Comparison of ENCODE assay signal across 8 cellular contexts in genomic region chr1:43454270-43455011, GRCh38. TPM values are rescaled to one million over a fixed set of nuclear protein-coding genes. Genes with fewer than 3 reads are reported as not detected.
DNase-seq lines count a peak whose midpoint lies in the region; ATAC-seq and TF ChIP-seq lines count a peak whose summit lies in the region.

No MANE protein-coding gene starts in this region.

- no peaks in the 10 kb centered on the region for H3K9me3 Mint-ChIP-seq in CD4-positive, alpha-beta T cell

- WGBS in ovary, 3 donors, result 6 to 7% (median 6%) methylated on average over 19 of the region's 19 CpGs
- 9% methylated on average over 19 of the region's 19 CpGs for WGBS in urinary bladder

- H3K27me3 ChIP-seq in CD4-positive, alpha-beta T cell (ENCODE audit: control insufficient read depth, insufficient read depth, low read length), result peaks cover 6% of the 10 kb centered on the region
- H3K27me3 ChIP-seq in cardiac muscle cell, result no peaks in the 10 kb centered on the region
- H3K27me3 ChIP-seq in ovary, result no peaks in the 10 kb centered on the region

- no peak for TF ChIP-seq EP300 in ovary (IDR thresholded peaks at IDR 0.05)

- peaks cover 34% of the 10 kb centered on the region for H3K36me3 Mint-ChIP-seq in CD4-positive, alpha-beta T cell (ENCODE audit: low read depth)

- in situ Hi-C loops in SK-MEL-5 (cut with HindIII; ENCODE audit: low pct_unique_long_range_greater_than_20kb, low sequenced_read_pairs), result no loop called here

- H3K4me1 ChIP-seq in cardiac muscle cell (ENCODE audit: low read depth), result peaks cover 7% of the 10 kb centered on the region
- peaks cover 2% of the 10 kb centered on the region for H3K4me1 ChIP-seq in ovary (ENCODE audit: insufficient read depth)
- H3K4me1 ChIP-seq in urinary bladder (ENCODE audit: insufficient read depth), result no peaks in the 10 kb centered on the region

- no peak for TF ChIP-seq CTCF in CD4-positive, alpha-beta T cell (IDR thresholded peaks at IDR 0.05)
- TF ChIP-seq CTCF in cardiac muscle cell (IDR thresholded peaks at IDR 0.05; ENCODE audit: low read depth, low read length) (no peak), ovary (IDR thresholded peaks at IDR 0.05) (no peak)

- TF ChIP-seq POLR2A in ovary (IDR thresholded peaks at IDR 0.05), result no peak

- H3K4me3 ChIP-seq in cardiac muscle cell (peak overlapping the region; percentile 45), ovary (peak overlapping the region; percentile 60), urinary bladder (ENCODE audit: low read depth, low read length) (peak overlapping the region; percentile 75)

- no peaks in the 10 kb centered on the region for H3K9me3 ChIP-seq in CD4-positive, alpha-beta T cell (ENCODE audit: control insufficient read depth, low read length)
- no peaks in the 10 kb centered on the region for H3K9me3 ChIP-seq in cardiac muscle cell (ENCODE audit: low read depth)
- H3K9me3 ChIP-seq in ovary, result no peaks in the 10 kb centered on the region

- POLR2A ChIA-PET in CD4-positive, alpha-beta T cell (lab: Charles Lee), result interaction anchor here (1.0 to 2.2 kb wide), 11 partner anchors 9 to 282 kb away, joined by 3 to 15 read pairs (median 6); partner anchors contain the start of genes CDC20, CFAP57, EBNA1BP2 and KDM4A

- DNase-seq in CD4-positive, alpha-beta T cell, result peak in 9 of 10 experiments; percentile 23 to 52 (median 35)
- peak; percentile 76 for DNase-seq in LoVo (ENCODE audit: low spot score)
- DNase-seq in SK-MEL-5 (ENCODE audit: low read depth, low spot score), result peak; percentile 20
- DNase-seq in amniotic epithelial cell (ENCODE audit: low read depth), result peak; percentile 91
- DNase-seq in cardiac muscle cell (ENCODE audit: low read depth in 1 of 2, low spot score in 1 of 2), result peak; percentile 55 to 93
- peak in 4 of 5 donors; percentile 63 to 75 (median 68) for DNase-seq in ovary

- intact Hi-C loops in CD4-positive, alpha-beta T cell (cut with DNase I, micrococcal nuclease), result loop anchor here in 1 of 2 experiments (5.0 to 10.0 kb wide), 2 partner anchors 67 to 490 kb away; partner anchors contain the start of genes IPO13, MED8 and SZT2
- intact Hi-C loops in ovary (cut with DNase I), result no loop called here

- H3K4me3 Mint-ChIP-seq in CD4-positive, alpha-beta T cell, result peak overlapping the region; percentile 88

- H3K27ac ChIP-seq in CD4-positive, alpha-beta T cell (ENCODE audit: low read depth, low read length), result no peak overlapping the region
- H3K27ac ChIP-seq in cardiac muscle cell (peak overlapping the region; percentile 91), ovary (peak overlapping the region; percentile 92 to 95), urinary bladder (ENCODE audit: low read depth) (no peak overlapping the region)

- peak overlapping the region; percentile 85 for H3K27ac Mint-ChIP-seq in CD4-positive, alpha-beta T cell

- H3K27me3 Mint-ChIP-seq in CD4-positive, alpha-beta T cell, result peaks cover 12% of the 10 kb centered on the region

- CTCF ChIA-PET in CD4-positive, alpha-beta T cell (lab: Charles Lee), result no interaction called here

- H3K36me3 ChIP-seq in cardiac muscle cell, result peaks cover 9% of the 10 kb centered on the region
- no peaks in the 10 kb centered on the region for H3K36me3 ChIP-seq in ovary
- H3K36me3 ChIP-seq in urinary bladder (ENCODE audit: insufficient read depth), result peaks cover 7% of the 10 kb centered on the region

- ATAC-seq in CD4-positive, alpha-beta T cell (ENCODE audit: poor library complexity), result peak; percentile 75
- peak; percentile 80 for ATAC-seq in GM21381 (IDR thresholded peaks at IDR 0.05; ENCODE audit: unreplicated experiment)

- peaks cover 20% of the 10 kb centered on the region for H3K4me1 Mint-ChIP-seq in CD4-positive, alpha-beta T cell (ENCODE audit: low read depth)

RNA-seq across cellular contexts. Expression of gene HYI, which starts 0.7 kb away (rescaled TPM):
- 10 to 100 TPM; 26.1 to 31.6 TPM for total RNA-seq in CD4-positive, alpha-beta T cell
- 0.74 and 2.5 TPM in 2 replicates for total RNA-seq in SK-MEL-5 (2014; rRNA removed; shearing (Covaris generic))
- polyA plus RNA-seq in SK-MEL-5 (2015; cell fraction: cytosol; rRNA removed), result 1.6 and 2.2 TPM in 2 replicates
- polyA plus RNA-seq in SK-MEL-5 (2015; cell fraction: nucleus; rRNA removed), result 5.4 and 7.5 TPM in 2 replicates
- total RNA-seq in cardiac muscle cell, result 37.2 and 65.2 TPM in 2 replicates
- polyA plus RNA-seq in cardiac muscle cell, result 15.5 and 35.2 TPM in 2 replicates
- 10 to 100 TPM; 57.3 to 94.4 (median 78.9) TPM for total RNA-seq in ovary
- 10 to 100 TPM; 16.6 to 77.2 TPM for polyA plus RNA-seq in ovary
- 27.8 TPM for total RNA-seq in urinary bladder
- 49.3 TPM for polyA plus RNA-seq in urinary bladder

Comparison
In these comparisons a context has a peak if more than half of its experiments do, and no peak if none do; other contexts are left out.
1. DNase-seq: peak in every context shown above with its lines; median percentile 91 in amniotic epithelial cell; 76 in LoVo; 74 in cardiac muscle cell; 68 in ovary; 35 in CD4-positive, alpha-beta T cell; 20 in SK-MEL-5.
2. H3K27ac ChIP-seq: peak in cardiac muscle cell (single experiment) and ovary (2 of 2); none in CD4-positive, alpha-beta T cell (single experiment) and urinary bladder (single experiment).
3. Peak in every context shown above with its lines, with median percentiles within 50 percentile points of each other: H3K4me3 ChIP-seq.